ENCODE assay signal across 26 cellular contexts in the genomic region with DNA sequence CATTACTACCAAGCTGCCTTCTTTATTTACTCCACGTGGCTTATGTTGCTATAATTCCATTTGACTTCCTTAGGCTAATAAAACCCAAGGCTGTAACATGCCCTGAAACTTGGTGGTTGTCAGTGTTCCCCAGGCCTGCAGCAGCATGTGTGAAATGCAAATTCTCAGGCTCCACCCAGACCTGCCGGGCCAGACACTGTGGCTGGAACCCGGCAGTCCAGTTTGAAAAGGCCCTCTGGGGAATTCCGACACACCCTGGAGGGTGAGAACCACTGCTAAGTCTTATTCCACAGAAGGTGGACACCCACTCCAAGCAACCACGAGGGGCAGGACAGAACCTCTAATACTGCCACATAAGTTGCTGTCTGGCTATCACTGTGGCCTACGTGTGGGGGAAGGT. TPM values are rescaled to one million over a fixed set of nuclear protein-coding genes. Genes with fewer than 3 reads are reported as not detected.
DNase-seq lines count a peak whose midpoint lies in the region; ATAC-seq, FAIRE-seq and TF ChIP-seq lines count a peak whose summit lies in the region.
"Had no signal": no experiment of that assay in that cellular context is flagged by ENCODE, and none has a peak within 500 bp of the region (broad histone marks: within the 10 kb centered on the region; RNA-seq: fewer than 3 reads in every experiment).

No MANE protein-coding gene starts in this region.

- H3K79me2 ChIP-seq in H9 (ENCODE audit: insufficient read depth, low read length) = no peaks in the 10 kb centered on the region

- H3K4me1 Mint-ChIP-seq in H9 = no peaks in the 10 kb centered on the region
- no peaks in the 10 kb centered on the region for H3K4me1 Mint-ChIP-seq in type B pancreatic cell (ENCODE audit: unreplicated experiment)

- H3K18ac ChIP-seq in H9 (ENCODE audit: insufficient read length, low read depth, low read length) = no peak overlapping the region

- H4K8ac ChIP-seq in H9 (replicated peaks; ENCODE audit: insufficient read length, low read depth, low read length) = no peak overlapping the region

- H3K4me2 ChIP-seq in H9 (ENCODE audit: insufficient read depth, insufficient read length, low read length) = no peak overlapping the region

- no peak overlapping the region for H2BK20ac ChIP-seq in H9 (ENCODE audit: low read depth, low read length, poor library complexity, severe bottlenecking)

- H3K23me2 ChIP-seq in H9 (ENCODE audit: insufficient read length, low read depth, low read length, poor library complexity, severe bottlenecking) = no peaks in the 10 kb centered on the region

- H3K27ac Mint-ChIP-seq in H9 = no peak overlapping the region; a peak in 2 of 7 replicates
- peak overlapping the region; percentile 90 for H3K27ac Mint-ChIP-seq in type B pancreatic cell
- H3K27ac Mint-ChIP-seq: brain; CD4-positive, alpha-beta T cell; effector memory CD8-positive, alpha-beta T cell; natural killer cell; T-helper 1 cell treated with Interleukin-12 subunit alpha and Interleukin-12 subunit beta and Interleukin-4 antibody, amounts not matched to agents 30 μg/mL and 1 μg/mL, for 36 hours had no signal

- H3K14ac ChIP-seq in H9 (ENCODE audit: insufficient read depth, low read length) = no peak overlapping the region

- H3K4me3 ChIP-seq in RWPE2 (ENCODE audit: severe bottlenecking) = no peak overlapping the region
- H3K4me3 ChIP-seq: GM23248, Peyer's patch, stomach, upper lobe of left lung had no signal

- H2BK5ac ChIP-seq in H9 (ENCODE audit: insufficient read length, low read length) = no peak overlapping the region

- H3K56ac ChIP-seq in H9 (ENCODE audit: insufficient read length, low read depth, low read length) = no peak overlapping the region

- no peak for TF ChIP-seq POLR2A in H54 (IDR thresholded peaks at IDR 0.05; ENCODE audit: low read depth, low read length)

- no peak overlapping the region for H2AFZ ChIP-seq in H9 (ENCODE audit: low read length)
- H2AFZ ChIP-seq: GM23248 had no signal

- no peaks in the 10 kb centered on the region for H3K79me1 ChIP-seq in H9 (ENCODE audit: insufficient read depth, low read depth, low read length, poor library complexity, severe bottlenecking)

- H3K9ac ChIP-seq in H9 (ENCODE audit: extremely low read depth, insufficient read length, low read length) = no peak overlapping the region
- H3K9ac ChIP-seq: GM23248 had no signal

- no peaks in the 10 kb centered on the region for H3K9me3 ChIP-seq in H9 (ENCODE audit: control insufficient read depth, low read depth, low read length)
- H3K9me3 ChIP-seq in RWPE2 (ENCODE audit: severe bottlenecking) = no peaks in the 10 kb centered on the region
- H3K9me3 ChIP-seq: Peyer's patch, stomach, upper lobe of left lung had no signal

- FAIRE-seq in H54 (lab: Jason Lieb, UNC) = no peak
- FAIRE-seq: colon had no signal

- no peak overlapping the region for H4K5ac ChIP-seq in H9 (ENCODE audit: insufficient read length, low read depth, low read length)

- no peaks in the 10 kb centered on the region for H3K9me3 Mint-ChIP-seq in H9
- no peaks in the 10 kb centered on the region for H3K9me3 Mint-ChIP-seq in type B pancreatic cell
- H3K9me3 Mint-ChIP-seq: brain; CD4-positive, alpha-beta T cell; effector memory CD8-positive, alpha-beta T cell; natural killer cell; T-helper 1 cell treated with Interleukin-12 subunit alpha and Interleukin-12 subunit beta and Interleukin-4 antibody, amounts not matched to agents 30 μg/mL and 1 μg/mL, for 36 hours had no signal

- no peak overlapping the region for H2BK120ac ChIP-seq in H9 (ENCODE audit: low read depth, low read length, poor library complexity, severe bottlenecking)

- ATAC-seq in RWPE2 (ENCODE audit: low read depth) = peak; percentile 36; the same call in 2 of the 3 replicates
- peak; percentile 67 for ATAC-seq in foreskin keratinocyte
- ATAC-seq: effector memory CD8-positive, alpha-beta T cell; natural killer cell had no signal

- no peak overlapping the region for H3K4ac ChIP-seq in H9 (ENCODE audit: low read depth, low read length)

- TF ChIP-seq CTCF in H9 (conservative IDR thresholded peaks at IDR 0.05) (no peak), RWPE2 (IDR thresholded peaks at IDR 0.05; ENCODE audit: poor library complexity, severe bottlenecking) (no peak), foreskin keratinocyte (conservative IDR thresholded peaks at IDR 0.05) (peak; percentile 23), type B pancreatic cell (conservative IDR thresholded peaks at IDR 0.05) (no peak)

- peaks cover 98% of the 10 kb centered on the region for H3K36me3 ChIP-seq in RWPE2 (ENCODE audit: low read depth)

- no CpG with 5 or more reads among the region's 6 CpGs for whole genome bisulfite sequencing in H9 (ENCODE audit: extremely low coverage, insufficient read length, low lambda C conversion rate)

- no peak overlapping the region for H2BK15ac ChIP-seq in H9 (ENCODE audit: low read depth, low read length)

- no peak overlapping the region for H4K91ac ChIP-seq in H9 (ENCODE audit: insufficient read length, low read depth, low read length)

- no peaks in the 10 kb centered on the region for H3K4me1 ChIP-seq in H9 (ENCODE audit: insufficient read depth, low read length)
- H3K4me1 ChIP-seq in RWPE2 (ENCODE audit: insufficient read depth, poor library complexity, severe bottlenecking) = no peaks in the 10 kb centered on the region
- H3K4me1 ChIP-seq in foreskin keratinocyte = peaks cover 10% of the 10 kb centered on the region
- H3K4me1 ChIP-seq: Peyer's patch had no signal

- no peak overlapping the region for H2AK5ac ChIP-seq in H9 (ENCODE audit: insufficient read length, low read length)

- H3K4me3 Mint-ChIP-seq in H9 = no peak overlapping the region
- H3K4me3 Mint-ChIP-seq in type B pancreatic cell = peak overlapping the region; percentile 47
- H3K4me3 Mint-ChIP-seq: brain; CD4-positive, alpha-beta T cell; effector memory CD8-positive, alpha-beta T cell; natural killer cell; T-helper 1 cell treated with Interleukin-12 subunit alpha and Interleukin-12 subunit beta and Interleukin-4 antibody, amounts not matched to agents 30 μg/mL and 1 μg/mL, for 36 hours had no signal

- H3K27ac ChIP-seq in H9 (ENCODE audit: insufficient read length, low read depth, low read length) (no peak overlapping the region), RWPE2 (ENCODE audit: poor library complexity, severe bottlenecking) (no peak overlapping the region), foreskin keratinocyte (no peak overlapping the region)
- H3K27ac ChIP-seq: GM23248, Peyer's patch, stomach, upper lobe of left lung had no signal

- no peak overlapping the region for H3T11ph ChIP-seq in H9 (ENCODE audit: low read length)

- H4K20me1 ChIP-seq in H9 (ENCODE audit: control insufficient read depth, insufficient read depth, insufficient read length) = no peaks in the 10 kb centered on the region

- H3K27me3 Mint-ChIP-seq in H9 (ENCODE audit: low read depth) (no peaks in the 10 kb centered on the region), type B pancreatic cell (no peaks in the 10 kb centered on the region)
- H3K27me3 Mint-ChIP-seq: brain; CD4-positive, alpha-beta T cell; effector memory CD8-positive, alpha-beta T cell had no signal

- DNase-seq in H9 (peak; percentile 6), RWPE2 (ENCODE audit: low spot score) (no peak), foreskin keratinocyte (peak; percentile 62 to 77), type B pancreatic cell (ENCODE audit: extremely low spot score, unreplicated experiment) (no peak), COLO668 (lab: John Stamatoyannopoulos, UW; ENCODE audit: unreplicated experiment) (no peak), H54 (ENCODE audit: insufficient read length, low spot score) (no peak)
- DNase-seq in activated CD4-positive, CD25-positive, alpha-beta regulatory T cell (lab: John Stamatoyannopoulos, UW) = no peak
- DNase-seq: activated CD4-positive, alpha-beta T cell treated with anti-CD3 and anti-CD28 coated beads, Interleukin-2, amount 50 U/mL, for 1 hour; activated gamma-delta T cell; CD4-positive, alpha-beta T cell; DMS153; effector memory CD8-positive, alpha-beta T cell; GDM1; GM23248; Kasumi-1; natural killer cell; NCI-H1092; NCI-H2029 treated with DMSO at 0.1 percent for 48 hours; NCI-H345; Peyer's patch; stomach had no signal

- H3K23ac ChIP-seq in H9 (ENCODE audit: insufficient read length, low read depth, low read length) = no peak overlapping the region

- no peak overlapping the region for H2BK12ac ChIP-seq in H9 (ENCODE audit: insufficient read length, low read depth, low read length)

- H3K27me3 ChIP-seq in H9 (ENCODE audit: insufficient read depth, low read length) (no peaks in the 10 kb centered on the region), RWPE2 (ENCODE audit: insufficient read depth, poor library complexity, severe bottlenecking) (no peaks in the 10 kb centered on the region), foreskin keratinocyte (no peaks in the 10 kb centered on the region)
- H3K27me3 ChIP-seq: Peyer's patch, stomach, upper lobe of left lung had no signal

- H3K36me3 Mint-ChIP-seq in H9 (ENCODE audit: insufficient read depth in 1 of 3, low read depth in 3 of 3) (peaks cover 65 to 95% (median 88%) of the 10 kb centered on the region in 3 experiments), type B pancreatic cell (peaks cover 42% of the 10 kb centered on the region)

RNA-seq across cellular contexts. Expression of a gene that starts 41.4 kb away (rescaled TPM):
- total RNA-seq in H9 (2021) (20.4 and 23.5 TPM in 2 replicates), foreskin keratinocyte (27.0 and 27.1 TPM in 2 replicates), type B pancreatic cell (ENCODE audit: low replicate concordance) (18.5 and 19.9 TPM in 2 replicates)
- polyA plus RNA-seq in foreskin keratinocyte = 5.1 and 5.8 TPM in 2 replicates

RNA-seq across cellular contexts. Expression of a gene that starts 52.8 kb away (rescaled TPM):
- total RNA-seq in H9 (2021) = not detected in 2 replicates
- not detected in 2 replicates for total RNA-seq in foreskin keratinocyte
- not detected in 2 replicates for polyA plus RNA-seq in foreskin keratinocyte
- total RNA-seq in type B pancreatic cell (ENCODE audit: low replicate concordance) = not detected in 2 replicates
- total RNA-seq: CD4-positive, alpha-beta T cell; GM23248; natural killer cell; Peyer's patch had no signal
- polyA plus RNA-seq: fibroblast of lung, GM23248 had no signal

Comparison
In these comparisons a context has a peak if more than half of its experiments do, and no peak if none do; other contexts are left out.
1. DNase-seq: peak in H9 (single experiment) and foreskin keratinocyte (2 of 2); none in RWPE2 (single experiment), type B pancreatic cell (single experiment), COLO668 (single experiment), activated CD4-positive, CD25-positive, alpha-beta regulatory T cell (0 of 4) and H54 (single experiment).